25 cellular contexts compared by ENCODE assay signal in genomic region chr4:4981427-4981826, GRCh38. TPM values are rescaled to one million over a fixed set of nuclear protein-coding genes. Genes with fewer than 3 reads are reported as not detected.
DNase-seq lines count a peak whose midpoint lies in the region; ATAC-seq, FAIRE-seq and TF ChIP-seq lines count a peak whose summit lies in the region.
"Had no signal": no experiment of that assay in that cellular context is flagged by ENCODE, and none has a peak within 500 bp of the region (broad histone marks: within the 10 kb centered on the region; RNA-seq: fewer than 3 reads in every experiment).

No MANE protein-coding gene starts in this region.

- H3K36me3 ChIP-seq in right lobe of liver (no peaks in the 10 kb centered on the region), HepG2 (replicated peaks in 1 of 2; ENCODE audit: control insufficient read depth in 1 of 2, insufficient read depth in 2 of 2, low read length in 2 of 2) (no peaks in the 10 kb centered on the region), aorta (ENCODE audit: control insufficient read depth in 1 of 2, insufficient read depth in 2 of 2, low read length in 1 of 2) (no peaks in the 10 kb centered on the region)

- H3K79me2 ChIP-seq in HepG2 (ENCODE audit: insufficient read depth, low read length), result no peaks in the 10 kb centered on the region

- 43% methylated on average over 3 of the region's 3 CpGs for WGBS in right lobe of liver (ENCODE audit: insufficient coverage, low coverage, low lambda C conversion rate, missing lambda C conversion rate)
- WGBS in HepG2 (ENCODE audit: low lambda C conversion rate), result 6% methylated on average over 3 of the region's 3 CpGs
- WGBS in aorta, 2 donors, result 71 to 81% methylated on average over 3 of the region's 3 CpGs

- no peak for TF ChIP-seq RAD21 in HepG2 (CRISPR knock-in tag; IDR thresholded peaks at IDR 0.05)

- peak overlapping the region in 2 of 3 experiments; percentile 86 to 91 for H3K27ac Mint-ChIP-seq in nephron
- no peak overlapping the region for H3K27ac Mint-ChIP-seq in stimulated activated memory B cell treated with anti-CD40 and anti-IgM and Interleukin-4, amounts not matched to agents 10 μg/mL and 1 μg/mL and 100 μg/mL, for 72 hours
- H3K27ac Mint-ChIP-seq: activated CD4-positive, alpha-beta memory T cell treated with anti-CD3 and anti-CD28 coated beads for 36 hours; IgD-negative memory B cell; WTC11 had no signal

- H2AFZ ChIP-seq in HepG2 (ENCODE audit: low read length), result no peak overlapping the region

- no peaks in the 10 kb centered on the region for H4K20me1 ChIP-seq in HepG2 (ENCODE audit: insufficient read depth, low read length)

- H3K27me3 ChIP-seq in right lobe of liver (no peaks in the 10 kb centered on the region), HepG2 (ENCODE audit: control insufficient read depth in 1 of 2, insufficient read depth in 2 of 2, low read length in 2 of 2) (peaks cover 0 to 3% of the 10 kb centered on the region in 2 experiments; a peak in 2 of 5 replicates), aorta (ENCODE audit: control insufficient read depth in 1 of 2, insufficient read depth in 2 of 2, low read length in 1 of 2) (no peaks in the 10 kb centered on the region)
- H3K27me3 ChIP-seq: foreskin keratinocyte had no signal

- no peak overlapping the region for H3K4me3 Mint-ChIP-seq in nephron
- no peak overlapping the region for H3K4me3 Mint-ChIP-seq in stimulated activated memory B cell treated with anti-CD40 and anti-IgM and Interleukin-4, amounts not matched to agents 10 μg/mL and 1 μg/mL and 100 μg/mL, for 72 hours
- H3K4me3 Mint-ChIP-seq: activated CD4-positive, alpha-beta memory T cell treated with anti-CD3 and anti-CD28 coated beads for 36 hours; IgD-negative memory B cell; WTC11 had no signal

- no peak overlapping the region for H3K4me2 ChIP-seq in HepG2 (ENCODE audit: low read depth, low read length)

- peaks cover 6% of the 10 kb centered on the region for H3K27me3 Mint-ChIP-seq in nephron (ENCODE audit: low read depth)
- peaks cover 7% of the 10 kb centered on the region for H3K27me3 Mint-ChIP-seq in stimulated activated memory B cell treated with anti-CD40 and anti-IgM and Interleukin-4, amounts not matched to agents 10 μg/mL and 1 μg/mL and 100 μg/mL, for 72 hours
- H3K27me3 Mint-ChIP-seq: activated CD4-positive, alpha-beta memory T cell treated with anti-CD3 and anti-CD28 coated beads for 36 hours had no signal

- intact Hi-C loops in right lobe of liver (cut with DNase I) (no loop called here), HepG2 (cut with micrococcal nuclease; ENCODE audit: unreplicated experiment) (no loop called here), aorta (cut with DNase I) (no loop called here)

- H3K27ac ChIP-seq in right lobe of liver (no peak overlapping the region), HepG2 (ENCODE audit: extremely low read length, insufficient read depth, low read length) (no peak overlapping the region), aorta (ENCODE audit: low read depth in 1 of 2, low read length in 2 of 2) (no peak overlapping the region)
- H3K27ac ChIP-seq: C4-2B, foreskin keratinocyte had no signal

- H3K4me3 ChIP-seq in right lobe of liver (no peak overlapping the region), HepG2 (replicated peaks in 1 of 3; ENCODE audit: insufficient read depth in 1 of 3, low read depth in 2 of 3, low read length in 3 of 3) (no peak overlapping the region), fibroblast of mammary gland (ENCODE audit: control insufficient read depth, low read depth, low read length) (no peak overlapping the region), aorta (ENCODE audit: low read length in 2 of 2) (no peak overlapping the region)
- H3K4me3 ChIP-seq: coronary artery, lung had no signal

- no peaks in the 10 kb centered on the region for H3K36me3 Mint-ChIP-seq in nephron (ENCODE audit: low read depth)
- H3K36me3 Mint-ChIP-seq in stimulated activated memory B cell treated with anti-CD40 and anti-IgM and Interleukin-4, amounts not matched to agents 10 μg/mL and 1 μg/mL and 100 μg/mL, for 72 hours, result peaks cover 6% of the 10 kb centered on the region
- H3K36me3 Mint-ChIP-seq: activated CD4-positive, alpha-beta memory T cell treated with anti-CD3 and anti-CD28 coated beads for 36 hours had no signal

- DNase-seq in right lobe of liver (peak in 1 of 3 donors; percentile 60), HepG2 (ENCODE audit: low spot score) (no peak), fibroblast of mammary gland (ENCODE audit: low read depth) (peak; percentile 79), aorta (no peak), NCI-H748 treated with DMSO at 0.1 percent for 48 hours (lab: John Stamatoyannopoulos, UW) (no peak)
- DNase-seq: activated CD4-positive, alpha-beta memory T cell treated with anti-CD3 and anti-CD28 coated beads for 36 hours; activated gamma-delta T cell treated with Interleukin-2 at 50 U/mL for 16 hours; foreskin keratinocyte; hypothalamus; NCI-H1417; NCI-H524 treated with DMSO at 0.1 percent for 48 hours; RPMI8226; substantia nigra; T-helper 9 cell had no signal

- BruUV-seq in HepG2 (replicated peaks; lab: Mats Ljungman, UMichigan), result no TSS peak

- in situ Hi-C loops in HepG2 (cut with HindIII; ENCODE audit: extremely low pct_ligation_motif_present, low pct_unique_long_range_greater_than_20kb), result loop anchor here (25.0 kb wide), 1 partner anchor 831 kb away; no protein-coding TSS in a partner anchor

- peaks cover 28% of the 10 kb centered on the region for H3K4me1 Mint-ChIP-seq in nephron
- H3K4me1 Mint-ChIP-seq in stimulated activated memory B cell treated with anti-CD40 and anti-IgM and Interleukin-4, amounts not matched to agents 10 μg/mL and 1 μg/mL and 100 μg/mL, for 72 hours, result no peaks in the 10 kb centered on the region
- H3K4me1 Mint-ChIP-seq: WTC11 had no signal

- POLR2A ChIA-PET in HepG2 (lab: Yijun Ruan, JAX), result no interaction called here

- H3K9me3 ChIP-seq in right lobe of liver (no peaks in the 10 kb centered on the region), HepG2 (ENCODE audit: low read length) (no peaks in the 10 kb centered on the region; the same call in 1 of the 2 replicates), aorta (ENCODE audit: control insufficient read depth, low read length) (no peaks in the 10 kb centered on the region)

- H3K9me3 Mint-ChIP-seq in nephron, result peaks cover 8% of the 10 kb centered on the region
- H3K9me3 Mint-ChIP-seq in stimulated activated memory B cell treated with anti-CD40 and anti-IgM and Interleukin-4, amounts not matched to agents 10 μg/mL and 1 μg/mL and 100 μg/mL, for 72 hours, result peaks cover 11% of the 10 kb centered on the region

- no peak for TF ChIP-seq POLR2A in right lobe of liver (IDR thresholded peaks at IDR 0.05)
- TF ChIP-seq POLR2A in HepG2 (IDR thresholded peaks at IDR 0.05; ENCODE audit: insufficient read depth in 1 of 2, low read depth in 2 of 2, low read length in 2 of 2), result no peak

- FAIRE-seq in HepG2 (lab: Jason Lieb, UNC), result no peak
- FAIRE-seq: bronchial epithelial cell, islet of Langerhans had no signal

- no peak overlapping the region for H3K9ac ChIP-seq in HepG2 (ENCODE audit: insufficient read depth, low read depth, low read length)

- H3K4me1 ChIP-seq in right lobe of liver (no peaks in the 10 kb centered on the region), HepG2 (ENCODE audit: insufficient read depth, low read length) (no peaks in the 10 kb centered on the region), aorta (ENCODE audit: control insufficient read depth in 1 of 2, insufficient read depth in 2 of 2, low read length in 2 of 2) (no peaks in the 10 kb centered on the region)

- no peak for TF ChIP-seq EP300 in HepG2 (IDR thresholded peaks at IDR 0.05; ENCODE audit: low read depth in 2 of 2, low read length in 2 of 2)
- TF ChIP-seq EP300 in HepG2 (CRISPR knock-in tag; IDR thresholded peaks at IDR 0.05; ENCODE audit: borderline replicate concordance), result no peak

- ATAC-seq in right lobe of liver (peak in 3 of 4 donors; percentile 51 to 93 (median 71)), HepG2 (no peak), aorta (ENCODE audit: low FRiP score) (peak; percentile 81), HG02759 (IDR thresholded peaks at IDR 0.05; ENCODE audit: unreplicated experiment) (no peak)
- no peak for ATAC-seq in stimulated activated memory B cell treated with anti-CD40 and anti-IgM and Interleukin-4, amounts not matched to agents 10 μg/mL and 1 μg/mL and 100 μg/mL, for 72 hours
- ATAC-seq: foreskin keratinocyte, HCT116, WTC11 had no signal

- TF ChIP-seq CTCF in right lobe of liver (IDR thresholded peaks at IDR 0.05) (no peak), HepG2 (CRISPR knock-in tag; IDR thresholded peaks at IDR 0.05) (no peak), fibroblast of mammary gland (conservative IDR thresholded peaks at IDR 0.05; ENCODE audit: control insufficient read depth, insufficient read depth, low read depth, low read length) (no peak), nephron (IDR thresholded peaks at IDR 0.05; ENCODE audit: unreplicated experiment in 3 of 3) (no peak)

- CTCF ChIA-PET in HepG2 (lab: Yijun Ruan, JAX; ENCODE audit: low intra/inter-chr PET ratio, low total read pairs), result no interaction called here

TF ChIP-seq in HepG2, 621 proteins besides CTCF, POLR2A, EP300 and RAD21 (continues in another document):
- TF ChIP-seq HCFC1 (IDR thresholded peaks at IDR 0.05; ENCODE audit: low read depth, low read length), result no peak

RNA-seq across cellular contexts. Expression of gene CYTL1, which starts 37.8 kb away (rescaled TPM):
- under 1 TPM in 1 of 6 experiments, not detected in 5; 0.20 TPM for total RNA-seq in right lobe of liver
- not detected in 2 replicates for total RNA-seq in HepG2 (2016; rRNA removed; fragmentation: Illumina TruSeq; extraction: Trizol)
- not detected in 2 replicates for total RNA-seq in HepG2 (2016; cell fraction: cytosol; rRNA removed; fragmentation: Illumina TruSeq; extraction: Trizol; ENCODE audit: low read depth)
- total RNA-seq in HepG2 (2016; cell fraction: insoluble cytoplasmic fraction; rRNA removed; fragmentation: Illumina TruSeq; extraction: Trizol), result not detected in 2 replicates
- total RNA-seq in HepG2 (2016; cell fraction: membrane; rRNA removed; fragmentation: Illumina TruSeq; extraction: Trizol), result not detected in 2 replicates
- not detected in 2 replicates for total RNA-seq in HepG2 (2016; cell fraction: nucleus; rRNA removed; fragmentation: Illumina TruSeq; extraction: Trizol)
- polyA plus RNA-seq in HepG2 (2011; rRNA removed), result not detected in 2 replicates
- polyA plus RNA-seq in HepG2 (2011; cell fraction: cytosol; rRNA removed), result not detected in 2 replicates
- polyA plus RNA-seq in HepG2 (2011; cell fraction: nucleus; rRNA removed), result not detected in 2 replicates
- not detected in 2 replicates for polyA plus RNA-seq in HepG2 (2012)
- polyA plus RNA-seq in HepG2 (2016; cell fraction: cytosol; fragmentation: Illumina TruSeq; extraction: Trizol; ENCODE audit: low read depth), result not detected in 2 replicates
- polyA plus RNA-seq in HepG2 (2016; cell fraction: insoluble cytoplasmic fraction; fragmentation: Illumina TruSeq; extraction: Trizol; ENCODE audit: low read depth), result not detected in 2 replicates
- polyA plus RNA-seq in HepG2 (2016; cell fraction: membrane; fragmentation: Illumina TruSeq; extraction: Trizol; ENCODE audit: low read depth), result not detected in 2 replicates
- polyA plus RNA-seq in HepG2 (2016; cell fraction: nucleus; fragmentation: Illumina TruSeq; extraction: Trizol; ENCODE audit: insufficient read depth, low read depth), result not detected in 2 replicates
- polyA minus RNA-seq in HepG2 (2011; rRNA and poly(A)+ RNA removed; ENCODE audit: low replicate concordance), result not detected in 2 replicates
- polyA minus RNA-seq in HepG2 (2011; cell fraction: cytosol; rRNA and poly(A)+ RNA removed), result not detected in 2 replicates
- not detected in 2 replicates for polyA minus RNA-seq in HepG2 (2011; cell fraction: nucleus; rRNA and poly(A)+ RNA removed)
- 10 to 100 TPM in 1 of 2 donors, 1 to 10 TPM in 1; 4.3 to 15.2 TPM for total RNA-seq in aorta
- 10 to 100 TPM; 29.9 to 73.5 TPM for polyA plus RNA-seq in aorta
- total RNA-seq: activated CD4-positive, alpha-beta memory T cell treated with anti-CD3 and anti-CD28 coated beads for 36 hours; bronchial epithelial cell had no signal
- polyA plus RNA-seq: IgD-negative memory B cell had no signal

Comparison
In these comparisons a context has a peak if more than half of its experiments do, and no peak if none do; other contexts are left out.
1. ATAC-seq: peak in right lobe of liver (3 of 4) and aorta (single experiment); none in HepG2 (single experiment), HG02759 (single experiment) and stimulated activated memory B cell treated with anti-CD40 and anti-IgM and Interleukin-4, amounts not matched to agents 10 μg/mL and 1 μg/mL and 100 μg/mL, for 72 hours (single experiment).
2. RNA of gene CYTL1, which starts 37.8 kb away (total RNA-seq): 4.3 to 15.2 TPM in aorta; 0.20 TPM in right lobe of liver and not detected in HepG2; every median in the first group is over 4 times any median in the second.